In the genomic region with DNA sequence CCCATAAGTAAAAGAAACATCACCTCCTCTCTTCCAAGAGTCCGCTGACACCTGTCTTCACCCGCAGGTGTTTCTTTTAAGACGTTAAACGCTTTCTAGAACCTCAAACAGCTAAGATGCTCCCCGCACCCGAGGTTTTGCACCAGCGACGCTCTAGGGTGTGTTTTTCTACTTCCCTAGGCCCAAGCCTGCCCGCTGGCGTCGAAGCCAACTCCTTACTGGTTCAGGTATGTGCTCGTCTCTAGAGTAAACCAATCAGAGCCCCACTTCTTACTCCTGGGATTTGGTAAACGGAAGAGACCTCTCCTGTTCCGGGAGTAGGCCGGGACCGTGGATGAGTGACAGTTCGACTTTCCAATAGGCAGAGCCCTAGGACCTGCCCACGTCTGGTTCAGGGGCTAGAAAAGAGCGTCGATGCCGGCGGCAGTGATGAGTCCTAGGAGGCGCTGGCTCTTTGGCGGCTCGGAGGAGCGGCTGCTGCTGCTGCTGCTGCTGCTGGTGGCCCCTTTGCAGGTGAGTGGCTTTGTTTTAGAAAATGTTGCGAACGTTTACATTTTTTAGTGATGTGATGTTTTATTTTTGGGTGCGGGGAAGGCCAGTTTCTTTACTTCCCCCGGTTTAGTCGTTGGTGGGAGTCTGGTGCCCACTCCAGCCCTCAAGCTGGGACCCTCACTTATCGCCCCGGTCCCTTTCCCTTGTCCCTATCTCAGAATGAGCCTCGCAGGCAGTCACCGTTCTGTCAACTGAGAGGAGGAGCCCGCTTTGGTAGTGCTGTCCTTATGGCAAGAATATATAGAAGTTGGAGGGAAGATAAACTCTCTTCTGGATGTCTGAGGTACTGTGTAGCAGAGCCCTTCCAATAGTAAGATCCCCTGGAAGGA, we compare ENCODE assay signal across 8 cellular contexts. TPM values are rescaled to one million over a fixed set of nuclear protein-coding genes. Genes with fewer than 3 reads are reported as not detected.
DNase-seq lines count a peak whose midpoint lies in the region; TF ChIP-seq lines count a peak whose summit lies in the region.

Gene BPGM (plus strand): TSS at position 429 of the 881 bp plus-strand sequence. CDS start 14,655 bp downstream, outside the sequence.

- H3K27ac Mint-ChIP-seq in HFFc6, result no peak within 1 kb of the TSS
- no peak within 1 kb of the TSS for H3K27ac Mint-ChIP-seq in activated naive CD4-positive, alpha-beta T cell treated with anti-CD3 and anti-CD28 coated beads, Interleukin-2, amount 10 ng/mL, durations not matched to agents 7 days and 5 days

- no peaks in the 10 kb centered on the region for H3K9me3 Mint-ChIP-seq in HFFc6
- peaks cover 2% of the 10 kb centered on the region for H3K9me3 Mint-ChIP-seq in activated naive CD4-positive, alpha-beta T cell treated with anti-CD3 and anti-CD28 coated beads, Interleukin-2, amount 10 ng/mL, durations not matched to agents 7 days and 5 days

- CTCF ChIA-PET in activated naive CD4-positive, alpha-beta T cell treated with anti-CD3 and anti-CD28 coated beads, Interleukin-2, amount 10 ng/mL, durations not matched to agents 7 days and 5 days (lab: Charles Lee), result interaction anchor here (1.2 to 4.5 kb wide), 5 partner anchors 12 to 339 kb away, joined by 4 to 31 read pairs (median 4); partner anchors contain the start of gene AGBL3

- peak within 1 kb of the TSS; percentile 83 for H3K4me3 ChIP-seq in GM08714 (ENCODE audit: low read length)

- peaks cover 25% of the 10 kb centered on the region for H3K36me3 Mint-ChIP-seq in HFFc6 (ENCODE audit: low read depth)
- H3K36me3 Mint-ChIP-seq in activated naive CD4-positive, alpha-beta T cell treated with anti-CD3 and anti-CD28 coated beads, Interleukin-2, amount 10 ng/mL, durations not matched to agents 7 days and 5 days, result peaks cover 14% of the 10 kb centered on the region

- H3K27ac ChIP-seq in temporal lobe (ENCODE audit: low read depth, low read length), result peak within 1 kb of the TSS; percentile 63

- DNase-seq in HFFc6 (peak; percentile 100), NAMALWA (ENCODE audit: low spot score) (peak; percentile 100), SK-N-DZ (ENCODE audit: low spot score) (peak; percentile 100), globus pallidus (ENCODE audit: low spot score) (peak; percentile 100), nucleus accumbens (lab: John Stamatoyannopoulos, UW) (peak; percentile 80 to 99 (median 97))
- DNase-seq in activated naive CD4-positive, alpha-beta T cell treated with anti-CD3 and anti-CD28 coated beads, Interleukin-2, amount 10 ng/mL, durations not matched to agents 7 days and 5 days, result peak; percentile 98

- H3K27me3 Mint-ChIP-seq in HFFc6 (ENCODE audit: insufficient read depth), result no peaks in the 10 kb centered on the region; the same call in 1 of the 2 replicates
- no peaks in the 10 kb centered on the region for H3K27me3 Mint-ChIP-seq in activated naive CD4-positive, alpha-beta T cell treated with anti-CD3 and anti-CD28 coated beads, Interleukin-2, amount 10 ng/mL, durations not matched to agents 7 days and 5 days

- H3K4me1 Mint-ChIP-seq in HFFc6 (ENCODE audit: low read depth), result peaks cover 39% of the 10 kb centered on the region
- H3K4me1 Mint-ChIP-seq in activated naive CD4-positive, alpha-beta T cell treated with anti-CD3 and anti-CD28 coated beads, Interleukin-2, amount 10 ng/mL, durations not matched to agents 7 days and 5 days, result peaks cover 35% of the 10 kb centered on the region

- no peak within 1 kb of the TSS for H3K4me3 Mint-ChIP-seq in HFFc6
- H3K4me3 Mint-ChIP-seq in activated naive CD4-positive, alpha-beta T cell treated with anti-CD3 and anti-CD28 coated beads, Interleukin-2, amount 10 ng/mL, durations not matched to agents 7 days and 5 days, result no peak within 1 kb of the TSS

- TF ChIP-seq CTCF in HFFc6 (IDR thresholded peaks at IDR 0.05), result no peak

RNA-seq across cellular contexts. Expression of gene BPGM, which starts in this region (rescaled TPM):
- 10 to 100 TPM; 34.4 to 57.3 (median 39.3) TPM for total RNA-seq in HFFc6 (2021; fragmentation: NEBNext Ultra II Directional; extraction: Animal tissue kit (Norgen Biotek cat#: 25700))
- polyA plus RNA-seq in SK-N-DZ (2014; cell fraction: cytosol; rRNA removed), result 23.5 and 26.7 TPM in 2 replicates
- 9.0 and 14.4 TPM in 2 replicates for polyA plus RNA-seq in SK-N-DZ (2014; cell fraction: nucleus; rRNA removed)
- 23.4 TPM for total RNA-seq in temporal lobe

Comparison
In these comparisons a context has a peak if more than half of its experiments do, and no peak if none do; other contexts are left out.
1. Peak in every context shown above with its lines: DNase-seq, H3K4me3 ChIP-seq and H3K27ac ChIP-seq.